ENCODE assay signal across 8 cellular contexts in the genomic region with DNA sequence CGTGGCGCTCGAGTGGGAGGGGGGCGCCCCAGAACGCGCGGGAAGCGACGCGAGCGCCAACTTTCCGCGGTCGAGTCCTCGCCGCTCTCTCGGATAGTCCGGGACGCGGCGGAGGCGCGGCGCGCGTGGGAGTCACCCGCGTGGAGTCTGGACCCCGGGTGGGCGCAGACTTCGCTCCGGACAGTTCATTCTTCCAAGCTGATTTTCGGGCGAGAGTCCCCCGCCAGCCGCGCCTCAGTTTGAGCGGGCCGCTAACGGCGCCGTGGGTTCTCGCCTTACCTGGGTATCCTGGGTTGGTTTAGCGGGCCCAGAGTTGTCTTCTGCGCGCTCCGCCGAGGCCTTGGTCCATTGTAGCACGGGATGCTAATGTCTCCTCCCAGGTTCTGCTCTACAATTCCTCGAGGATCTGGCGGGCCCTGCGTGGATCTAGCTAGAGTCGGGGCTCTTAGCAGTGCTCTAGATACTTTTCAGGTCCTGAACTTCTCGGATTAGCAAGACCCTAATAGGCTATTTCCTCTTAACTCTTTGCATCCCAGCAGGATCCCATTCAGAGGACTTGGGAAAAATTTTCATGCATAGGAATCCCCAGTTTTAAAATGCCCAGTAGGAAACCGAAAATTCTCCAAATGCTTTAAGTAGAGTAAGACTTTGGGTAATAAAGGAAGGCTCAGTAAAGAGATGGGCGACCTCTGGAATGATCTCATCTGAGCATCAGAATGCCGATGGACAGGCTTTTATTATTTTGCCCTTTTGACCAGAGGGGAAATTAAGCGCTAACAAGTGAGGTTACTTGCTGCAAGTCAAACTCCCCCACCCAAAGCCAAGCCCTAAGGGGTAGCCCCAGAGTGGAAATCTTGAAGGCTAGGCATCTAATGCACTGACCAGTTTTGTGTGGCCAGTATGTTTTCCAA. TPM values are rescaled to one million over a fixed set of nuclear protein-coding genes. Genes with fewer than 3 reads are reported as not detected.
A peak's percentile ranks its signal among the peaks of the same experiment; 100 is the strongest.
DNase-seq lines count a peak whose midpoint lies in the region; TF ChIP-seq lines count a peak whose summit lies in the region.

No MANE protein-coding gene starts in this region.

- TF ChIP-seq EP300 in stomach (IDR thresholded peaks at IDR 0.05) = no peak

- H3K4me1 ChIP-seq in stomach = peaks cover 17 to 22% (median 20%) of the 10 kb centered on the region in 4 donors

- no peak for TF ChIP-seq CTCF in lower leg skin (IDR thresholded peaks at IDR 0.05)
- TF ChIP-seq CTCF in stomach (IDR thresholded peaks at IDR 0.05) = no peak

- peaks cover 8 to 93% (median 61%) of the 10 kb centered on the region in 3 donors for H3K27me3 ChIP-seq in stomach

- DNase-seq in DMS 273 (lab: John Stamatoyannopoulos, UW; ENCODE audit: unreplicated experiment) (peak; percentile 71), DMS 273 treated with DMSO at 0.1 percent for 48 hours (lab: John Stamatoyannopoulos, UW) (no peak), SW480 (ENCODE audit: low spot score) (peak; percentile 39), dedifferentiated amniotic fluid mesenchymal stem cell (ENCODE audit: extremely low spot score) (peak; percentile 16), lower leg skin (ENCODE audit: low spot score in 2 of 2) (no peak), stomach (no peak), erythroblast (lab: John Stamatoyannopoulos, UW) (no peak)
- DNase-seq in central memory CD4-positive, alpha-beta T cell = no peak

- intact Hi-C loops in lower leg skin (cut with DNase I; ENCODE audit: low total_unique reads) (no loop called here), stomach (cut with DNase I; ENCODE audit: low total_unique reads) (no loop called here)

- WGBS in lower leg skin, 2 donors = 6 to 13% methylated on average over 22 to 50 of the region's 58 CpGs
- 5 to 20% (median 9%) methylated on average over 10 to 58 of the region's 58 CpGs for WGBS in stomach, 5 donors

- H3K4me3 ChIP-seq in lower leg skin (ENCODE audit: low read depth, poor library complexity, severe bottlenecking) = peak overlapping the region; percentile 29
- H3K4me3 ChIP-seq in stomach = peak overlapping the region; percentile 60 to 70 (median 66)

- no peaks in the 10 kb centered on the region for H3K9me3 ChIP-seq in stomach

- peak overlapping the region in 4 of 5 donors; percentile 78 to 86 (median 83) for H3K27ac ChIP-seq in stomach

- no peaks in the 10 kb centered on the region for H3K36me3 ChIP-seq in stomach

- TF ChIP-seq POLR2A in lower leg skin (IDR thresholded peaks at IDR 0.05) = no peak
- no peak for TF ChIP-seq POLR2A in stomach (IDR thresholded peaks at IDR 0.05)
- TF ChIP-seq POLR2A in erythroblast (IDR thresholded peaks at IDR 0.05; ENCODE audit: low read length) = no peak

RNA-seq across cellular contexts. Expression of gene GJC1, which starts 0.5 kb away (rescaled TPM):
- 1 to 10 TPM in 2 of 4 donors, under 1 TPM in 2; 0.25 to 4.6 (median 1.6) TPM for total RNA-seq in lower leg skin
- total RNA-seq in stomach = 10 to 100 TPM in 4 of 5 donors, 1 to 10 TPM in 1; 9.7 to 53.1 (median 35.6) TPM
- 1 to 10 TPM in 1 of 3 donors, under 1 TPM in 2; 0.31 to 3.5 (median 0.62) TPM for polyA plus RNA-seq in stomach

RNA-seq across cellular contexts. Expression of gene HIGD1B, which starts 17.1 kb away (rescaled TPM):
- total RNA-seq in lower leg skin = under 1 TPM in 1 of 4 donors, not detected in 3; 0.52 TPM
- under 1 TPM in 1 of 5 donors, not detected in 4; 0.92 TPM for total RNA-seq in stomach
- polyA plus RNA-seq in stomach = 1 to 10 TPM; 2.1 to 5.4 (median 2.4) TPM

Comparison
In these comparisons a context has a peak if more than half of its experiments do, and no peak if none do; other contexts are left out.
1. DNase-seq: peak in DMS 273 (single experiment), SW480 (single experiment) and dedifferentiated amniotic fluid mesenchymal stem cell (single experiment); none in DMS 273 treated with DMSO at 0.1 percent for 48 hours (single experiment), lower leg skin (0 of 2), stomach (single experiment), central memory CD4-positive, alpha-beta T cell (single experiment) and erythroblast (0 of 2).